Comparison of ENCODE assay signal across 1 cellular context in the genomic region with DNA sequence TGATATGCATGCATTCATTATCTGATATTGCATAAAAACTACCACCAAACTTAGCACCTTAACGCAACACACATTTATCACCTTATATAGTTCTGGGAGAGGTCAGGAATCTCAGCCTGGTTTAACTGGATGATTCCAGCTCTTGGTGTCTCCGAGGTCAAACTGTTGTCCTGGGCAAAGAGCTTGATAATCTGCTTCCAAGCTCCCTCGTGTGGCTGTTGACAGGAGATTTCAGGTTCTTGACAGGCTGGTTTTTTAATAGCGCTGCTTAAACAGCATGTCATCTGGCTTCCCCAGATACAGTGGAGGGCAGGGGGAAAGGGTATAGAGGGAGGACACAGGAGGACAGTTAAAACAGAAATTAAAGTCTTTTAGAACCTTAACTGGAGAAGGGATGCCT.
TF ChIP-seq lines count a peak whose summit lies in the region.

No MANE protein-coding gene starts in this region.

TF ChIP-seq in SK-N-SH treated with all-trans-retinoic acid at 6 μM for 48 hours, 23 proteins besides CTCF, POLR2A, EP300 and RAD21 (continued from another document):
- TF ChIP-seq, protein P1, sequence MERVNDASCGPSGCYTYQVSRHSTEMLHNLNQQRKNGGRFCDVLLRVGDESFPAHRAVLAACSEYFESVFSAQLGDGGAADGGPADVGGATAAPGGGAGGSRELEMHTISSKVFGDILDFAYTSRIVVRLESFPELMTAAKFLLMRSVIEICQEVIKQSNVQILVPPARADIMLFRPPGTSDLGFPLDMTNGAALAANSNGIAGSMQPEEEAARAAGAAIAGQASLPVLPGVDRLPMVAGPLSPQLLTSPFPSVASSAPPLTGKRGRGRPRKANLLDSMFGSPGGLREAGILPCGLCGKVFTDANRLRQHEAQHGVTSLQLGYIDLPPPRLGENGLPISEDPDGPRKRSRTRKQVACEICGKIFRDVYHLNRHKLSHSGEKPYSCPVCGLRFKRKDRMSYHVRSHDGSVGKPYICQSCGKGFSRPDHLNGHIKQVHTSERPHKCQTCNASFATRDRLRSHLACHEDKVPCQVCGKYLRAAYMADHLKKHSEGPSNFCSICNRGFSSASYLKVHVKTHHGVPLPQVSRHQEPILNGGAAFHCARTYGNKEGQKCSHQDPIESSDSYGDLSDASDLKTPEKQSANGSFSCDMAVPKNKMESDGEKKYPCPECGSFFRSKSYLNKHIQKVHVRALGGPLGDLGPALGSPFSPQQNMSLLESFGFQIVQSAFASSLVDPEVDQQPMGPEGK (CRISPR knock-in tag; IDR thresholded peaks at IDR 0.05; ENCODE audit: borderline replicate concordance), result no peak
